Comparison of ENCODE assay signal across 9 cellular contexts in genomic region chr20:24470782-24471582, GRCh38. TPM values are rescaled to one million over a fixed set of nuclear protein-coding genes. Genes with fewer than 3 reads are reported as not detected.
DNase-seq lines count a peak whose midpoint lies in the region; ATAC-seq and TF ChIP-seq lines count a peak whose summit lies in the region.
"Had no signal": no experiment of that assay in that cellular context is flagged by ENCODE, and none has a peak within 500 bp of the region (broad histone marks: within the 10 kb centered on the region; RNA-seq: fewer than 3 reads in every experiment).

No MANE protein-coding gene starts in this region.

- peaks cover 15% of the 10 kb centered on the region for H3K4me1 Mint-ChIP-seq in CD8-positive, alpha-beta T cell (ENCODE audit: low read depth)
- H3K4me1 Mint-ChIP-seq in WTC11: peaks cover 40% of the 10 kb centered on the region
- peaks cover 14% of the 10 kb centered on the region for H3K4me1 Mint-ChIP-seq in progenitor cell of endocrine pancreas (ENCODE audit: low read depth)

- H3K4me3 ChIP-seq in CD8-positive, alpha-beta T cell (ENCODE audit: low read depth, low read length): no peak overlapping the region
- H3K4me3 ChIP-seq in left ventricle myocardium inferior: peak overlapping the region; percentile 71
- no peak overlapping the region for H3K4me3 ChIP-seq in HAP-1

- CTCF ChIA-PET in CD8-positive, alpha-beta T cell (lab: Charles Lee): no interaction called here
- CTCF ChIA-PET in WTC11 (lab: Charles Lee): interaction anchor here (0.7 to 2.3 kb wide), 9 partner anchors 8 to 1223 kb away, joined by 3 to 7 read pairs (median 4); no protein-coding TSS in a partner anchor

- no peak overlapping the region for H3K27ac ChIP-seq in CD8-positive, alpha-beta T cell (ENCODE audit: low read depth, low read length)
- peak overlapping the region; percentile 83 for H3K27ac ChIP-seq in left ventricle myocardium inferior (replicated peaks)

- POLR2A ChIA-PET in CD8-positive, alpha-beta T cell (lab: Charles Lee): no interaction called here
- POLR2A ChIA-PET in WTC11 (lab: Charles Lee): interaction anchor here (0.7 to 1.1 kb wide), 2 partner anchors 45 to 71 kb away, joined by 3 read pairs; no protein-coding TSS in a partner anchor

- in situ Hi-C loops in HAP-1 (cut with MboI; ENCODE audit: low sequenced_read_pairs): no loop called here

- no peak for DNase-seq in CD8-positive, alpha-beta T cell
- DNase-seq in WTC11 (ENCODE audit: low spot score) (peak; percentile 52), left ventricle myocardium inferior (no peak), progenitor cell of endocrine pancreas (ENCODE audit: low spot score, unreplicated experiment) (no peak), NCI-H2029 (lab: John Stamatoyannopoulos, UW) (no peak), NCI-H146 (lab: John Stamatoyannopoulos, UW) (no peak), HAP-1 (ENCODE audit: low spot score in 2 of 2) (no peak)

- intact Hi-C loops in CD8-positive, alpha-beta T cell (cut with DNase I, micrococcal nuclease): no loop called here
- intact Hi-C loops in left ventricle myocardium inferior (cut with micrococcal nuclease): no loop called here

- peaks cover 48% of the 10 kb centered on the region for H3K27me3 Mint-ChIP-seq in CD8-positive, alpha-beta T cell (ENCODE audit: low read depth)
- H3K27me3 Mint-ChIP-seq in WTC11 (ENCODE audit: low read depth) (peaks cover 72% of the 10 kb centered on the region), progenitor cell of endocrine pancreas (peaks cover 82% of the 10 kb centered on the region)

- no peak overlapping the region for H3K27ac Mint-ChIP-seq in CD8-positive, alpha-beta T cell
- no peak overlapping the region for H3K27ac Mint-ChIP-seq in WTC11
- H3K27ac Mint-ChIP-seq in progenitor cell of endocrine pancreas: no peak overlapping the region

- H3K4me1 ChIP-seq in CD8-positive, alpha-beta T cell (ENCODE audit: insufficient read depth, low read length): peaks cover 11% of the 10 kb centered on the region
- H3K4me1 ChIP-seq in left ventricle myocardium inferior (peaks cover 39% of the 10 kb centered on the region), HAP-1 (no peaks in the 10 kb centered on the region)

- ATAC-seq in CD8-positive, alpha-beta T cell: no peak
- peak; percentile 36 for ATAC-seq in WTC11
- ATAC-seq in GM21529 (IDR thresholded peaks at IDR 0.05; ENCODE audit: unreplicated experiment): no peak

- TF ChIP-seq CTCF in CD8-positive, alpha-beta T cell (IDR thresholded peaks at IDR 0.05): no peak
- TF ChIP-seq CTCF in WTC11 (IDR thresholded peaks at IDR 0.05) (no peak), left ventricle myocardium inferior (IDR thresholded peaks at IDR 0.05; ENCODE audit: borderline replicate concordance) (no peak), progenitor cell of endocrine pancreas (IDR thresholded peaks at IDR 0.05; ENCODE audit: unreplicated experiment) (no peak)

- H3K9me3 Mint-ChIP-seq in CD8-positive, alpha-beta T cell: no peaks in the 10 kb centered on the region
- H3K9me3 Mint-ChIP-seq in WTC11: no peaks in the 10 kb centered on the region
- no peaks in the 10 kb centered on the region for H3K9me3 Mint-ChIP-seq in progenitor cell of endocrine pancreas (ENCODE audit: low read depth)

- no peaks in the 10 kb centered on the region for H3K36me3 Mint-ChIP-seq in CD8-positive, alpha-beta T cell
- H3K36me3 Mint-ChIP-seq in WTC11: no peaks in the 10 kb centered on the region
- H3K36me3 Mint-ChIP-seq in progenitor cell of endocrine pancreas (ENCODE audit: insufficient read depth): no peaks in the 10 kb centered on the region

- no peaks in the 10 kb centered on the region for H3K36me3 ChIP-seq in CD8-positive, alpha-beta T cell (ENCODE audit: insufficient read depth, low read length)
- H3K36me3 ChIP-seq in left ventricle myocardium inferior (no peaks in the 10 kb centered on the region), HAP-1 (replicated peaks) (no peaks in the 10 kb centered on the region)

- H3K9me3 ChIP-seq in CD8-positive, alpha-beta T cell (ENCODE audit: low read length): no peaks in the 10 kb centered on the region
- no peaks in the 10 kb centered on the region for H3K9me3 ChIP-seq in left ventricle myocardium inferior (replicated peaks)
- H3K9me3 ChIP-seq in HAP-1: no peaks in the 10 kb centered on the region

- peaks cover 12% of the 10 kb centered on the region for H3K27me3 ChIP-seq in CD8-positive, alpha-beta T cell (ENCODE audit: insufficient read depth, low read length)
- H3K27me3 ChIP-seq in left ventricle myocardium inferior (ENCODE audit: low read depth) (peaks cover 51% of the 10 kb centered on the region), HAP-1 (ENCODE audit: low read depth) (peaks cover 4% of the 10 kb centered on the region; the same call in 1 of the 2 replicates)

- peak overlapping the region; percentile 61 for H3K4me3 Mint-ChIP-seq in CD8-positive, alpha-beta T cell
- H3K4me3 Mint-ChIP-seq in WTC11 (peak overlapping the region; percentile 85), progenitor cell of endocrine pancreas (ENCODE audit: low read depth) (peak overlapping the region; percentile 73)

TF ChIP-seq in WTC11, 78 proteins besides CTCF, POLR2A, EP300 and RAD21:
- no peak for TF ChIP-seq USF1 (CRISPR knock-in tag; IDR thresholded peaks at IDR 0.05)
- no peak for TF ChIP-seq RELA (CRISPR knock-in tag; IDR thresholded peaks at IDR 0.05; ENCODE audit: borderline replicate concordance)
- no peak for TF ChIP-seq HMGA2 (CRISPR knock-in tag; IDR thresholded peaks at IDR 0.05)
- no peak for TF ChIP-seq ZNF396 (CRISPR knock-in tag; IDR thresholded peaks at IDR 0.05; ENCODE audit: borderline replicate concordance)

RNA-seq across cellular contexts. Expression of gene SYNDIG1, which starts 1.6 kb away (rescaled TPM):
- not detected for total RNA-seq in CD8-positive, alpha-beta T cell
- total RNA-seq in WTC11 (2021) (5.0 to 6.4 TPM (median 6.0 TPM) in 3 replicates), left ventricle myocardium inferior (21.4 TPM), progenitor cell of endocrine pancreas (0.19 and 0.38 TPM in 2 replicates)
- total RNA-seq: endothelial cell of umbilical vein had no signal
